8 cellular contexts compared by ENCODE assay signal in the genomic region with DNA sequence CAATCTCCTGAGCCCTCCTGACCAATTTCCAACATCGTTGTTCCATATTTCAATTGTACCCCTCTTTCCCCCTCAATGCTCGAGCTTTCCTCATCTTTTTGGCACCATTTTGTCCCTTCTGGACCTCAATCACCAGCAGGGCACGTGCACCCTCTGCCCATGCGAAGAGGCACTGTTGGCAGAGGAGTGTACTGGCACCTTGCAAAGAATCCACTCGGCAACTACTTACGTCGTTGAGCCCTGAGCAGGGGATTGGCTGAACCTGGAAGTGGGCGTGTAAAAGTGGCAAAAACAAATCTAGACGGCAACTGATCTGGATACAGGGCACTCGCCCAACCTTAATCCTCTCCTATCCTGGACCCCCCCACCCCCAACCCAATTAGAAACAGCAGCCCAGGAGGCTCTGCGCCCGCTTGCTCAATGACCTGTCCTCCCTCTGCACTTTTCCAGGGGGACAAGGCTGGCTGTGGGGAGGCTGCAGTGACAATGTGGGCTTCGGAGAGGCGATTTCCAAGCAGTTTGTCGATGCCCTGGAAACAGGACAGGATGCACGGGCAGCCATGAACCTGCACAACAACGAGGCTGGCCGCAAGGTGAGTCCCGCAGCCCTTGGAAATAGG.
DNase-seq lines count a peak whose midpoint lies in the region; ATAC-seq and TF ChIP-seq lines count a peak whose summit lies in the region.

No MANE protein-coding gene starts in this region.

- H3K4me3 ChIP-seq in AG10803 (ENCODE audit: low read length): peak overlapping the region; percentile 52
- peak overlapping the region; percentile 83 for H3K4me3 ChIP-seq in coronary artery

- no peak overlapping the region for H3K27ac ChIP-seq in coronary artery

- ATAC-seq in GM19025 (IDR thresholded peaks at IDR 0.05; ENCODE audit: low read depth, unreplicated experiment) (peak; percentile 99), HG03354 (IDR thresholded peaks at IDR 0.05; ENCODE audit: poor library complexity, severe bottlenecking, unreplicated experiment) (peak; percentile 99)

- TF ChIP-seq CTCF in AG10803 (conservative IDR thresholded peaks at IDR 0.05; ENCODE audit: low read length) (peak; percentile 6; the same call in 1 of the 2 replicates), coronary artery (IDR thresholded peaks at IDR 0.05) (no peak)

- DNase-seq in AG10803 (ENCODE audit: low read depth) (peak; percentile 77), NCI-H345 treated with DMSO at 0.1 percent for 48 hours (lab: John Stamatoyannopoulos, UW; ENCODE audit: unreplicated experiment) (peak; percentile 61), coronary artery (ENCODE audit: low spot score) (peak; percentile 87), kidney tubule cell (ENCODE audit: low spot score) (peak; percentile 88)
- peak; percentile 85 to 86 for DNase-seq in activated CD4-positive, alpha-beta T cell treated with anti-CD3 and anti-CD28 coated beads for 24 hours (ENCODE audit: low read depth in 2 of 2)
- DNase-seq in stimulated activated CD4-positive, alpha-beta T cell treated with anti-CD3 and anti-CD28 coated beads, Interleukin-1b, Interleukin-23, amount 100 ng/mL, for 1 hour (ENCODE audit: low read depth in 2 of 2): peak; percentile 68 to 92
